Comparison of ENCODE assay signal across 9 cellular contexts in genomic region chr7:151938550-151938949, GRCh38. TPM values are rescaled to one million over a fixed set of nuclear protein-coding genes. Genes with fewer than 3 reads are reported as not detected.
"Had no signal": no experiment of that assay in that cellular context is flagged by ENCODE, and none has a peak within 500 bp of the region (broad histone marks: within the 10 kb centered on the region; RNA-seq: fewer than 3 reads in every experiment).

No MANE protein-coding gene starts in this region.

- DNase-seq: GDM1, GF-D8 had no signal

- H3K4me3 ChIP-seq: GM12878 had no signal

- ATAC-seq: GM12878 had no signal

- FAIRE-seq: G401.6, GM12878, GM12891, GM12892, GM18507, GM19239 had no signal

RNA-seq across cellular contexts. Expression of gene GALNTL5, which starts 17.7 kb away (rescaled TPM):
- total RNA-seq: G401, GM12878 had no signal
- polyA plus RNA-seq: GM12878 had no signal
